In the genomic region with DNA sequence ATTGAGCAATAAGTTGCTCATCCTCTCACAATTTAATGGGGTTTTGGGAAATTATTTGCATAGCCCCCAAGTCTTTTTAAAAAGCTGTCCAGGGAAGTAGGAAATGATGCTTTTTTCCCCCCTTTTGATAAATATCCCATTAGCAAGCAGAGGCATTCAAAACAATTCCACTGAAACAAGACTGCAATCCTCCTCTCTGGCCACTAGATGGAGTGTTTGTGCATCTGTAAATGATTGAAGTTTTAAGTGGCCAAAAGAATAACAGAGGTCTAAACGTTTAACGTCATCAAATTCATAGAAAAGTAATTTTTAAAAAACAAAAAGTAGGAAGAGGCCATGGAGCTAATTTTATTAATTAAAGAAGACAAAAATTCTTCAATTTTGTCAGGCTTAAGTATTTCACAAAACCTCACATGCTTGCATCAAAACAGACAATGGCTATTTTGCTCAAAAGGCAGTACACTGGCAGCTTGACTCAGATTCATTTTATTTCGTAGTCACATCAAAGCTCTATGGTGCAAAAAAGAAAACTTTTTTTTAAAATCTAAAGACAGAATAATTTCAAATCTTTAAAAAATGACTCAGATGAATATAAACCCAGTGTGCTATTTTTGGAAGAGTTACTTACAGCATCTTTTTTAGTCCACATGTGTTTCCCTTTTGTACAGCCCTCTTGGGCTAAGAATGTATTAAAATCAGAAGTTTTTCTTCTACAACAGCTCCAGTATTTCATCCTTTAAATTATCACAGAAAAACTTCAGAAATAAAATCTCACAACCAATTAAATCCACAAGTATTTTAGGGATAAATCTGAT, we compare ENCODE assay signal across 8 cellular contexts. TPM values are rescaled to one million over a fixed set of nuclear protein-coding genes. Genes with fewer than 3 reads are reported as not detected.
A peak's percentile ranks its signal among the peaks of the same experiment; 100 is the strongest.
DNase-seq lines count a peak whose midpoint lies in the region; ATAC-seq, FAIRE-seq and TF ChIP-seq lines count a peak whose summit lies in the region.

No MANE protein-coding gene starts in this region.

- H3K4me3 Mint-ChIP-seq in neural progenitor cell: no peak overlapping the region

- H3K79me2 ChIP-seq in endothelial cell of umbilical vein (ENCODE audit: control insufficient read depth, insufficient read depth, low read length) (peaks cover 5% of the 10 kb centered on the region), neural progenitor cell (ENCODE audit: low read depth) (peaks cover 3% of the 10 kb centered on the region)

- no peaks in the 10 kb centered on the region for H3K9me3 Mint-ChIP-seq in neural progenitor cell

- TF ChIP-seq POLR2A in endothelial cell of umbilical vein (IDR thresholded peaks at IDR 0.05; ENCODE audit: low read depth, low read length): no peak

- H3K4me3 ChIP-seq in endothelial cell of umbilical vein (replicated peaks in 1 of 3; ENCODE audit: insufficient read depth in 1 of 3, low read depth in 1 of 3, low read length in 3 of 3): no peak overlapping the region
- no peak overlapping the region for H3K4me3 ChIP-seq in neural progenitor cell

- dilution Hi-C loops in endothelial cell of umbilical vein (cut with MboI; ENCODE audit: extremely low pct_ligation_motif_present, low sequenced_read_pairs): no loop called here

- no peaks in the 10 kb centered on the region for H3K9me1 ChIP-seq in endothelial cell of umbilical vein (replicated peaks; ENCODE audit: control insufficient read depth, extremely low read depth, insufficient read depth, low read length)

- H2AFZ ChIP-seq in endothelial cell of umbilical vein (ENCODE audit: low read depth, low read length): no peak overlapping the region
- H2AFZ ChIP-seq in neural progenitor cell (replicated peaks): no peak overlapping the region

- H3F3A ChIP-seq in neural progenitor cell (ENCODE audit: low read depth): peaks cover 15% of the 10 kb centered on the region

- TF ChIP-seq CTCF in endothelial cell of umbilical vein (IDR thresholded peaks at IDR 0.05; ENCODE audit: extremely low read depth in 1 of 2, insufficient read depth in 1 of 2, low read depth in 1 of 2, low read length in 2 of 2) (peak; percentile 59 to 71), neural progenitor cell (IDR thresholded peaks at IDR 0.05) (peak; percentile 87)

- H3K4me1 ChIP-seq in endothelial cell of umbilical vein (ENCODE audit: control insufficient read depth, extremely low read depth, insufficient read depth, low read length) (no peaks in the 10 kb centered on the region), neural progenitor cell (no peaks in the 10 kb centered on the region)

- DNase-seq in A172 (ENCODE audit: low spot score): peak; percentile 27
- peak; percentile 60 for DNase-seq in EH (ENCODE audit: low read depth)
- peak; percentile 62 for DNase-seq in LHCN-M2 (ENCODE audit: low read depth)
- DNase-seq in SHP77 (lab: John Stamatoyannopoulos, UW): peak; percentile 33 to 49
- peak; percentile 68 for DNase-seq in endothelial cell of umbilical vein (ENCODE audit: low read depth, low spot score)
- DNase-seq in neural progenitor cell (ENCODE audit: low spot score): peak; percentile 58
- DNase-seq in stimulated activated CD4-positive, alpha-beta T cell treated with anti-CD3 and anti-CD28 coated beads, Interleukin-1b, Interleukin-23, amount 100 ng/mL, for 48 hours: no peak

- H3K36me3 ChIP-seq in endothelial cell of umbilical vein (ENCODE audit: control insufficient read depth in 2 of 2, extremely low read depth in 1 of 2, insufficient read depth in 2 of 2, low read length in 2 of 2) (peaks cover 2 to 14% of the 10 kb centered on the region in 2 experiments), neural progenitor cell (peaks cover 39% of the 10 kb centered on the region)

- no TSS peak for BruUV-seq in endothelial cell of umbilical vein (replicated peaks; lab: Mats Ljungman, UMichigan)

- H3K4me2 ChIP-seq in endothelial cell of umbilical vein (ENCODE audit: insufficient read depth, low read length): no peak overlapping the region
- no peak overlapping the region for H3K4me2 ChIP-seq in neural progenitor cell

- POLR2A ChIA-PET in endothelial cell of umbilical vein (lab: Charles Lee): no interaction called here

- H3K27me3 ChIP-seq in endothelial cell of umbilical vein (ENCODE audit: control insufficient read depth in 2 of 2, insufficient read depth in 2 of 2, low read length in 2 of 2): no peaks in the 10 kb centered on the region
- H3K27me3 ChIP-seq in neural progenitor cell: no peaks in the 10 kb centered on the region

- H3K9me3 ChIP-seq in endothelial cell of umbilical vein (replicated peaks; ENCODE audit: control insufficient read depth, insufficient read depth, low read length) (no peaks in the 10 kb centered on the region), neural progenitor cell (ENCODE audit: low read depth) (no peaks in the 10 kb centered on the region)

- intact Hi-C loops in endothelial cell of umbilical vein (cut with micrococcal nuclease): loop anchor here (2.0 kb wide), 1 partner anchor 254 kb away; no protein-coding TSS in a partner anchor

- H3K27ac Mint-ChIP-seq in neural progenitor cell: no peak overlapping the region

- H3K9ac ChIP-seq in endothelial cell of umbilical vein (replicated peaks; ENCODE audit: extremely low read depth, insufficient read depth, low read length) (no peak overlapping the region), neural progenitor cell (no peak overlapping the region)

- CTCF ChIA-PET in endothelial cell of umbilical vein (lab: Charles Lee): interaction anchor here (0.8 to 2.6 kb wide), 12 partner anchors 9 to 257 kb away, joined by 3 to 14 read pairs (median 5); a partner anchor contains a TSS

- H3K27me3 Mint-ChIP-seq in neural progenitor cell (ENCODE audit: insufficient read depth, low read depth): no peaks in the 10 kb centered on the region

- ATAC-seq in GM21786 (IDR thresholded peaks at IDR 0.05; ENCODE audit: unreplicated experiment): peak; percentile 79

- H3K27ac ChIP-seq in endothelial cell of umbilical vein (ENCODE audit: insufficient read depth, low read depth, low read length) (no peak overlapping the region), neural progenitor cell (no peak overlapping the region)

- H4K20me1 ChIP-seq in endothelial cell of umbilical vein (replicated peaks; ENCODE audit: control insufficient read depth, extremely low read depth, insufficient read depth, low read length): no peaks in the 10 kb centered on the region
- no peaks in the 10 kb centered on the region for H4K20me1 ChIP-seq in neural progenitor cell (ENCODE audit: low read depth)

- peaks cover 19% of the 10 kb centered on the region for H3K36me3 Mint-ChIP-seq in neural progenitor cell

- peak; percentile 31 for FAIRE-seq in endothelial cell of umbilical vein (lab: Jason Lieb, UNC)

- no peaks in the 10 kb centered on the region for H3K4me1 Mint-ChIP-seq in neural progenitor cell

TF ChIP-seq in endothelial cell of umbilical vein, 7 proteins besides CTCF, POLR2A, EP300 and RAD21:
- TF ChIP-seq POLR2AphosphoS5 (IDR thresholded peaks at IDR 0.05; ENCODE audit: insufficient read depth, low read depth, low read length) (no peak), MYC (IDR thresholded peaks at IDR 0.05; ENCODE audit: low read depth, low read length) (no peak), GATA2 (IDR thresholded peaks at IDR 0.05; ENCODE audit: insufficient read depth, insufficient read length, low read depth, low read length) (no peak), FOS (IDR thresholded peaks at IDR 0.05; ENCODE audit: borderline replicate concordance, insufficient read depth, low read length) (no peak), JUN (IDR thresholded peaks at IDR 0.05; ENCODE audit: borderline replicate concordance, insufficient read depth, insufficient read length, low read depth) (no peak), EZH2 (IDR thresholded peaks at IDR 0.05; ENCODE audit: borderline replicate concordance, low read depth, low read length, severe bottlenecking) (no peak)
- TF ChIP-seq, protein P1, sequence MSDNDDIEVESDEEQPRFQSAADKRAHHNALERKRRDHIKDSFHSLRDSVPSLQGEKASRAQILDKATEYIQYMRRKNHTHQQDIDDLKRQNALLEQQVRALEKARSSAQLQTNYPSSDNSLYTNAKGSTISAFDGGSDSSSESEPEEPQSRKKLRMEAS (IDR thresholded peaks at IDR 0.05; ENCODE audit: insufficient read depth, insufficient read length): no peak

RNA-seq across cellular contexts. Expression of a gene that starts 17.8 kb away (rescaled TPM):
- 52.3 and 68.8 TPM in 2 replicates for total RNA-seq in A172 (2014; rRNA removed; shearing (Covaris generic))
- total RNA-seq in LHCN-M2 (2014; rRNA removed): 40.7 and 57.3 TPM in 2 replicates
- 30.2 TPM for polyA plus RNA-seq in LHCN-M2 (2012)
- total RNA-seq in endothelial cell of umbilical vein: 55.4 and 56.8 TPM in 2 replicates
- 12.7 and 30.3 TPM in 2 replicates for polyA plus RNA-seq in endothelial cell of umbilical vein
- 19.1 and 28.4 TPM in 2 replicates for polyA plus RNA-seq in endothelial cell of umbilical vein (2011; cell fraction: cytosol; rRNA removed)
- 30.9 and 53.1 TPM in 2 replicates for polyA plus RNA-seq in endothelial cell of umbilical vein (2011; cell fraction: nucleus; rRNA removed)
- 44.3 and 68.2 TPM in 2 replicates for polyA plus RNA-seq in endothelial cell of umbilical vein (2012)
- polyA minus RNA-seq in endothelial cell of umbilical vein: 27.6 and 60.6 TPM in 2 replicates
- polyA minus RNA-seq in endothelial cell of umbilical vein (2011; cell fraction: cytosol; rRNA and poly(A)+ RNA removed): 38.4 TPM
- 63.8 and 75.4 TPM in 2 replicates for polyA minus RNA-seq in endothelial cell of umbilical vein (2011; cell fraction: nucleus; rRNA and poly(A)+ RNA removed)
- 75.0 and 120 TPM in 2 replicates for total RNA-seq in neural progenitor cell (ENCODE audit: low replicate concordance)
